8 cellular contexts compared by ENCODE assay signal in genomic region chr17:77882481-77883212, GRCh38.
DNase-seq lines count a peak whose midpoint lies in the region; ATAC-seq and FAIRE-seq lines count a peak whose summit lies in the region.

No MANE protein-coding gene starts in this region.

- FAIRE-seq in RCC 7860 (lab: Jason Lieb, UNC) = no peak

- DNase-seq in T-helper 22 cell (ENCODE audit: low read depth) = peak; percentile 95
- DNase-seq in amygdala (lab: John Stamatoyannopoulos, UW) = peak in 32 of 56 donors; percentile 11 to 73 (median 46)
- DNase-seq in kidney tubule cell (ENCODE audit: low spot score) = peak; percentile 32
- DNase-seq in stimulated activated CD8-positive, alpha-beta memory T cell treated with anti-CD3 and anti-CD28 coated beads, Interleukin-15, amount 100 ng/mL, for 24 hours (ENCODE audit: low read depth) = peak; percentile 33
- no peak for DNase-seq in DMS114 treated with DMSO at 0.1 percent for 48 hours (lab: John Stamatoyannopoulos, UW; ENCODE audit: unreplicated experiment)
- no peak for DNase-seq in RCC 7860 (ENCODE audit: low spot score)

- ATAC-seq in GM21447 (IDR thresholded peaks at IDR 0.05; ENCODE audit: unreplicated experiment) (peak; percentile 43), HG02588 (IDR thresholded peaks at IDR 0.05; ENCODE audit: unreplicated experiment) (no peak)

Comparison
In these comparisons a context has a peak if more than half of its experiments do, and no peak if none do; other contexts are left out.
1. DNase-seq: peak in T-helper 22 cell (single experiment), amygdala (32 of 56), kidney tubule cell (single experiment) and stimulated activated CD8-positive, alpha-beta memory T cell treated with anti-CD3 and anti-CD28 coated beads, Interleukin-15, amount 100 ng/mL, for 24 hours (single experiment); none in DMS114 treated with DMSO at 0.1 percent for 48 hours (single experiment) and RCC 7860 (single experiment).